ENCODE assay signal across 36 cellular contexts in genomic region chr3:186042036-186042435, GRCh38.
A peak's percentile ranks its signal among the peaks of the same experiment; 100 is the strongest.
DNase-seq lines count a peak whose midpoint lies in the region; FAIRE-seq and TF ChIP-seq lines count a peak whose summit lies in the region.
"Had no signal": no experiment of that assay in that cellular context is flagged by ENCODE, and none has a peak within 500 bp of the region (broad histone marks: within the 10 kb centered on the region; RNA-seq: fewer than 3 reads in every experiment).

No MANE protein-coding gene starts in this region.

- no peak overlapping the region for H4K8ac ChIP-seq in H1 (ENCODE audit: extremely low read depth, insufficient read depth, low read length)

- no peak overlapping the region for H3K23ac ChIP-seq in H1 (ENCODE audit: insufficient read length)

- TF ChIP-seq RAD21 in H1 (IDR thresholded peaks at IDR 0.05 in 1 of 2, conservative IDR thresholded peaks at IDR 0.05 in 1 of 2; ENCODE audit: low read depth in 2 of 2, low read length in 2 of 2), result no peak

- H3K27ac ChIP-seq in Karpas-422 (ENCODE audit: low read length), result no peak overlapping the region
- H3K27ac ChIP-seq in H1 (ENCODE audit: low read depth, low read length), result no peak overlapping the region
- H3K27ac ChIP-seq in esophagus muscularis mucosa (replicated peaks in 1 of 4), result no peak overlapping the region
- no peak overlapping the region for H3K27ac ChIP-seq in kidney (ENCODE audit: low read depth in 2 of 2, low read length in 2 of 2)
- H3K27ac ChIP-seq: 22Rv1; A549; BLaER1; BLaER1 treated with 17β-estradiol and CSF1 and Interleukin-3, amounts not matched to agents 10 nM and 100 nM; C4-2B had no signal

- peaks cover 16% of the 10 kb centered on the region for H3K36me3 Mint-ChIP-seq in osteocyte (ENCODE audit: unreplicated experiment)
- H3K36me3 Mint-ChIP-seq: CD14-positive monocyte; CD4-positive, alpha-beta memory T cell; CD4-positive, CD25-positive, alpha-beta regulatory T cell; CD8-positive, alpha-beta T cell had no signal

- H3K4me2 ChIP-seq in Karpas-422 (ENCODE audit: low read depth, low read length, poor library complexity, severe bottlenecking), result no peak overlapping the region
- H3K4me2 ChIP-seq in H1 (ENCODE audit: insufficient read depth in 1 of 2, low read depth in 2 of 2, low read length in 2 of 2), result no peak overlapping the region
- H3K4me2 ChIP-seq: A549; BLaER1; BLaER1 treated with 17β-estradiol and CSF1 and Interleukin-3, amounts not matched to agents 10 nM and 100 nM had no signal

- no peaks in the 10 kb centered on the region for H3K23me2 ChIP-seq in H1 (ENCODE audit: low read depth, low read length)

- no peaks in the 10 kb centered on the region for H3K4me1 Mint-ChIP-seq in osteocyte (ENCODE audit: unreplicated experiment)
- H3K4me1 Mint-ChIP-seq: B cell; CD14-positive monocyte; CD4-positive, CD25-positive, alpha-beta regulatory T cell; CD8-positive, alpha-beta memory T cell had no signal

- H4K91ac ChIP-seq in H1 (replicated peaks; ENCODE audit: insufficient read length, low read length), result no peak overlapping the region

- no peak overlapping the region for H2BK5ac ChIP-seq in H1 (ENCODE audit: low read depth, low read length)

- peak; percentile 38 for DNase-seq in Karpas-422
- DNase-seq in H1 (ENCODE audit: low read depth in 1 of 2, low spot score in 2 of 2), result no peak
- DNase-seq in esophagus muscularis mucosa (ENCODE audit: extremely low spot score), result peak; percentile 77
- DNase-seq in osteocyte (ENCODE audit: extremely low spot score, unreplicated experiment), result peak; percentile 51
- DNase-seq in activated naive CD4-positive, alpha-beta T cell treated with anti-CD3 and anti-CD28 coated beads, Interleukin-2, amount 50 U/mL, for 16 hours, result no peak
- DNase-seq in Ammon's horn (ENCODE audit: low spot score), result no peak
- DNase-seq in kidney, result no peak
- DNase-seq in GM12891 (ENCODE audit: insufficient read length, low spot score), result no peak
- DNase-seq: 8988T; ACHN; AML-193; BE2C; C1 segment of cervical spinal cord; Caco-2; Calu3; CD4-positive, alpha-beta memory T cell; CD4-positive, alpha-beta T cell; CD4-positive, CD25-positive, alpha-beta regulatory T cell; CD8-positive, alpha-beta memory T cell; CD8-positive, alpha-beta T cell; COR-L47; DMS 273 treated with DMSO at 0.1 percent for 48 hours; DMS153; DMS53; DMS79; DMS79 treated with DMSO at 0.1 percent for 48 hours; DND-41; EL had no signal

- no peak overlapping the region for H3K9ac ChIP-seq in Karpas-422 (ENCODE audit: low read length)
- no peak overlapping the region for H3K9ac ChIP-seq in H1 (replicated peaks in 1 of 4; ENCODE audit: extremely low read depth in 1 of 4, low read depth in 3 of 4, low read length in 3 of 4)
- H3K9ac ChIP-seq in kidney (ENCODE audit: low read length in 2 of 2), result no peak overlapping the region
- H3K9ac ChIP-seq: BLaER1; BLaER1 treated with 17β-estradiol and CSF1 and Interleukin-3, amounts not matched to agents 10 nM and 100 nM had no signal

- H3K4me1 ChIP-seq in Karpas-422 (ENCODE audit: low read length) (no peaks in the 10 kb centered on the region), H1 (replicated peaks in 1 of 4; ENCODE audit: control insufficient read depth in 3 of 4, insufficient read depth in 4 of 4, low read length in 3 of 4) (no peaks in the 10 kb centered on the region), esophagus muscularis mucosa (no peaks in the 10 kb centered on the region), kidney (ENCODE audit: control insufficient read depth in 1 of 2, insufficient read depth in 1 of 2, low read depth in 1 of 2, low read length in 2 of 2) (no peaks in the 10 kb centered on the region)
- H3K4me1 ChIP-seq: A549; BE2C; BLaER1; BLaER1 treated with 17β-estradiol and CSF1 and Interleukin-3, amounts not matched to agents 10 nM and 100 nM; Caco-2 had no signal

- WGBS in H1 (ENCODE audit: extremely low coverage in 1 of 2, insufficient coverage in 1 of 2, insufficient read length in 1 of 2, insufficient replicate concordance in 2 of 2, low coverage in 1 of 2, low lambda C conversion rate in 2 of 2, missing lambda C conversion rate in 1 of 2), 2 experiments, result 74% methylated on average over 3 of the region's 3 CpGs; no CpG with 5 or more reads in 1 of the 2 experiments
- WGBS in esophagus muscularis mucosa, result 94% methylated on average over 3 of the region's 3 CpGs

- no peak overlapping the region for H3K56ac ChIP-seq in H1 (replicated peaks; ENCODE audit: insufficient read length, low read depth, low read length)

- no peak overlapping the region for H3K4ac ChIP-seq in H1 (replicated peaks; ENCODE audit: insufficient read length, low read depth, low read length)

- H2AK5ac ChIP-seq in H1 (ENCODE audit: low read depth, low read length), result no peak overlapping the region

- H2BK20ac ChIP-seq in H1 (ENCODE audit: low read length), result no peak overlapping the region

- H3K79me1 ChIP-seq in H1 (ENCODE audit: low read depth, low read length), result no peaks in the 10 kb centered on the region

- H4K20me1 ChIP-seq in Karpas-422 (ENCODE audit: insufficient read depth, low read depth, low read length) (no peaks in the 10 kb centered on the region), H1 (replicated peaks in 1 of 2; ENCODE audit: control insufficient read depth in 1 of 2, insufficient read depth in 2 of 2, low read length in 2 of 2) (no peaks in the 10 kb centered on the region)
- H4K20me1 ChIP-seq: BLaER1 had no signal

- H3K9me2 ChIP-seq in Karpas-422 (replicated peaks; ENCODE audit: insufficient read depth, low read length), result no peaks in the 10 kb centered on the region

- no peaks in the 10 kb centered on the region for H3K9me3 Mint-ChIP-seq in osteocyte (ENCODE audit: unreplicated experiment)

- no peak overlapping the region for H3K14ac ChIP-seq in H1 (ENCODE audit: insufficient read length)

- TF ChIP-seq POLR2A in H1 (IDR thresholded peaks at IDR 0.05; ENCODE audit: control extremely low read depth in 1 of 2, low read depth in 2 of 2, low read length in 2 of 2) (no peak), esophagus muscularis mucosa (IDR thresholded peaks at IDR 0.05; ENCODE audit: low read depth) (no peak), GM12891 (IDR thresholded peaks at IDR 0.05; ENCODE audit: low read depth, low read length) (no peak)

- H3K4me3 Mint-ChIP-seq in osteocyte (ENCODE audit: unreplicated experiment), result no peak overlapping the region
- H3K4me3 Mint-ChIP-seq: B cell; CD14-positive monocyte; CD4-positive, alpha-beta memory T cell; CD4-positive, alpha-beta T cell; CD4-positive, CD25-positive, alpha-beta regulatory T cell; CD8-positive, alpha-beta memory T cell; CD8-positive, alpha-beta T cell had no signal

- H2AFZ ChIP-seq in Karpas-422 (ENCODE audit: low read length) (no peak overlapping the region), H1 (ENCODE audit: low read length) (no peak overlapping the region)

- CTCF ChIA-PET in H1 (lab: Charles Lee; ENCODE audit: partially characterized antibody), result interaction anchor here (0.6 to 1.3 kb wide), 2 partner anchors 8 to 60 kb away, joined by 3 read pairs; no protein-coding TSS in a partner anchor

- peaks cover 9% of the 10 kb centered on the region for H3K27me3 Mint-ChIP-seq in osteocyte (ENCODE audit: unreplicated experiment)

- TF ChIP-seq CTCF in H1 (IDR thresholded peaks at IDR 0.05; ENCODE audit: control extremely low read depth in 1 of 3, insufficient read depth in 1 of 3, low read depth in 1 of 3, low read length in 3 of 3) (no peak), esophagus muscularis mucosa (IDR thresholded peaks at IDR 0.05) (no peak), osteocyte (IDR thresholded peaks at IDR 0.05) (no peak), kidney (IDR thresholded peaks at IDR 0.05; ENCODE audit: borderline replicate concordance, extremely low read depth, insufficient read depth) (no peak)

- no peak overlapping the region for H3K4me3 ChIP-seq in Karpas-422 (ENCODE audit: low read length)
- H3K4me3 ChIP-seq in H1 (ENCODE audit: extremely low read depth in 1 of 4, insufficient read depth in 2 of 4, low read depth in 3 of 4, low read length in 4 of 4), result no peak overlapping the region
- no peak overlapping the region for H3K4me3 ChIP-seq in esophagus muscularis mucosa
- H3K4me3 ChIP-seq in kidney (ENCODE audit: low read length in 2 of 2), result no peak overlapping the region
- H3K4me3 ChIP-seq: A549; BLaER1; BLaER1 treated with 17β-estradiol and CSF1 and Interleukin-3, amounts not matched to agents 10 nM and 100 nM had no signal

- 0 out of 2 replicates have a peak, but pooled peaks cover 3% of the 10 kb centered on the region for H3K27me3 ChIP-seq in Karpas-422 (ENCODE audit: low read length)
- H3K27me3 ChIP-seq in H1 (replicated peaks in 1 of 4; ENCODE audit: control insufficient read depth in 3 of 4, extremely low read depth in 1 of 4, insufficient read depth in 3 of 4, low read length in 3 of 4), result no peaks in the 10 kb centered on the region
- H3K27me3 ChIP-seq in esophagus muscularis mucosa, result no peaks in the 10 kb centered on the region
- H3K27me3 ChIP-seq: BE2C; BLaER1; BLaER1 treated with 17β-estradiol and CSF1 and Interleukin-3, amounts not matched to agents 10 nM and 100 nM had no signal

- H2BK120ac ChIP-seq in H1 (replicated peaks; ENCODE audit: low read depth, low read length), result no peak overlapping the region

- POLR2A ChIA-PET in H1 (lab: Charles Lee; ENCODE audit: partially characterized antibody), result interaction anchor here (1.5 kb wide), 1 partner anchor 16 kb away, joined by 4 read pairs; no protein-coding TSS in a partner anchor

- peak overlapping the region; percentile 35; the same call in 1 of the 2 replicates for H2BK12ac ChIP-seq in H1 (ENCODE audit: low read depth, low read length)

- H3K9me3 ChIP-seq in Karpas-422 (ENCODE audit: low read length), result no peaks in the 10 kb centered on the region
- 0 out of 4 replicates have a peak, but pooled peaks cover 0 to 3% of the 10 kb centered on the region in 2 experiments for H3K9me3 ChIP-seq in H1 (ENCODE audit: insufficient read depth in 2 of 2, low read depth in 1 of 2, low read length in 1 of 2)
- H3K9me3 ChIP-seq in esophagus muscularis mucosa, result peaks cover 0 to 12% (median 8%) of the 10 kb centered on the region in 4 donors
- peaks cover 0 to 6% of the 10 kb centered on the region in 2 donors for H3K9me3 ChIP-seq in kidney (ENCODE audit: control insufficient read depth in 1 of 2, low read length in 2 of 2)
- H3K9me3 ChIP-seq: A549, BE2C, Caco-2 had no signal

- H3K79me2 ChIP-seq in Karpas-422 (ENCODE audit: low read length) (no peaks in the 10 kb centered on the region), H1 (ENCODE audit: control insufficient read depth in 1 of 2, insufficient read depth in 2 of 2, low read length in 2 of 2) (no peaks in the 10 kb centered on the region)

- no peak overlapping the region for H4K5ac ChIP-seq in H1 (ENCODE audit: insufficient read length, low read depth, low read length)

- TF ChIP-seq EP300 in H1 (IDR thresholded peaks at IDR 0.05; ENCODE audit: borderline replicate concordance in 1 of 2, low read depth in 2 of 2, low read length in 2 of 2) (no peak), esophagus muscularis mucosa (IDR thresholded peaks at IDR 0.05) (no peak)

- H3K36me3 ChIP-seq in Karpas-422 (ENCODE audit: insufficient read depth, low read length) (no peaks in the 10 kb centered on the region), H1 (ENCODE audit: control insufficient read depth in 2 of 4, insufficient read depth in 4 of 4, low read length in 3 of 4) (no peaks in the 10 kb centered on the region), esophagus muscularis mucosa (peaks cover 0 to 7% (median 0%) of the 10 kb centered on the region in 4 donors), kidney (ENCODE audit: control insufficient read depth in 1 of 2, insufficient read depth in 2 of 2, low read length in 2 of 2) (no peaks in the 10 kb centered on the region)

- no peak overlapping the region for H3K18ac ChIP-seq in H1 (ENCODE audit: extremely low read depth, low read length)

- H2BK15ac ChIP-seq in H1 (ENCODE audit: low read length), result no peak overlapping the region

- intact Hi-C loops in esophagus muscularis mucosa (cut with DNase I), result no loop called here
- intact Hi-C loops in kidney (cut with DNase I), result no loop called here

- FAIRE-seq in H1 (lab: Jason Lieb, UNC), result no peak
- FAIRE-seq in kidney (lab: Jason Lieb, UNC), result no peak
- FAIRE-seq in GM12891 (lab: Jason Lieb, UNC), result no peak
- FAIRE-seq: A549, D721Med had no signal

- H3K27ac Mint-ChIP-seq in osteocyte (ENCODE audit: unreplicated experiment), result no peak overlapping the region
- H3K27ac Mint-ChIP-seq: B cell; CD14-positive monocyte; CD4-positive, alpha-beta memory T cell; CD4-positive, alpha-beta T cell; CD4-positive, CD25-positive, alpha-beta regulatory T cell; CD8-positive, alpha-beta T cell had no signal

Comparison
In these comparisons a context has a peak if more than half of its experiments do, and no peak if none do; other contexts are left out.
1. DNase-seq: peak in Karpas-422 (single experiment), esophagus muscularis mucosa (single experiment) and osteocyte (single experiment); none in H1 (0 of 2), activated naive CD4-positive, alpha-beta T cell treated with anti-CD3 and anti-CD28 coated beads, Interleukin-2, amount 50 U/mL, for 16 hours (single experiment), Ammon's horn (single experiment), kidney (single experiment) and GM12891 (single experiment).